In genomic region chr11:107840120-107840479, GRCh38 we compare ENCODE assay signal across 8 cellular contexts. TPM values are rescaled to one million over a fixed set of nuclear protein-coding genes. Genes with fewer than 3 reads are reported as not detected.
A peak's percentile ranks its signal among the peaks of the same experiment; 100 is the strongest.
DNase-seq lines count a peak whose midpoint lies in the region; ATAC-seq, FAIRE-seq and TF ChIP-seq lines count a peak whose summit lies in the region.

No MANE protein-coding gene starts in this region.

- TF ChIP-seq CTCF in A549 (IDR thresholded peaks at IDR 0.05) = no peak
- no peak for TF ChIP-seq CTCF in psoas muscle (IDR thresholded peaks at IDR 0.05)

- H3K27me3 ChIP-seq in psoas muscle (ENCODE audit: insufficient read depth in 3 of 3, low read length in 2 of 3) = no peaks in the 10 kb centered on the region

- no peak for TF ChIP-seq RAD21 in A549 (conservative IDR thresholded peaks at IDR 0.05 in 1 of 2, IDR thresholded peaks at IDR 0.05 in 1 of 2)

- no peak for TF ChIP-seq EP300 in A549 (IDR thresholded peaks at IDR 0.05)

- intact Hi-C loops in psoas muscle (cut with DNase I) = no loop called here

- peaks cover 60% of the 10 kb centered on the region for H3K4me1 ChIP-seq in A549
- H3K4me1 ChIP-seq in psoas muscle = peaks cover 4% of the 10 kb centered on the region

- H3K9me3 ChIP-seq in A549 (no peaks in the 10 kb centered on the region), psoas muscle (no peaks in the 10 kb centered on the region)

- WGBS in A549 (ENCODE audit: missing lambda C conversion rate) = 0% methylated on average over 2 of the region's 2 CpGs
- 17 to 44% (median 22%) methylated on average over 2 of the region's 2 CpGs for WGBS in psoas muscle, 3 donors

- H3K4me3 ChIP-seq in A549 (peak overlapping the region; percentile 33), psoas muscle (no peak overlapping the region)

- TF ChIP-seq POLR2A in A549 (IDR thresholded peaks at IDR 0.05; ENCODE audit: low read length) = no peak

- DNase-seq in A549 (ENCODE audit: low read depth in 1 of 2, low spot score in 1 of 2) (peak in 1 of 2 experiments; percentile 41), cerebellar cortex (ENCODE audit: low spot score) (peak; percentile 32), psoas muscle (no peak), glomerular visceral epithelial cell (ENCODE audit: extremely low spot score) (no peak), cerebellum (ENCODE audit: low spot score) (no peak), midbrain (lab: John Stamatoyannopoulos, UW) (no peak)

- peak overlapping the region; percentile 98 for H3K4me2 ChIP-seq in A549

- POLR2A ChIA-PET in A549 (lab: Yijun Ruan, JAX) = no interaction called here

- H3K36me3 ChIP-seq in psoas muscle (ENCODE audit: insufficient read depth in 1 of 2, low read depth in 1 of 2) = no peaks in the 10 kb centered on the region

- CTCF ChIA-PET in A549 (lab: Yijun Ruan, JAX) = interaction anchor here (1.6 kb wide), 1 partner anchor 14 kb away, joined by 5 read pairs; no protein-coding TSS in a partner anchor

- ATAC-seq in A549 (peak; percentile 74 to 81), GM19023 (IDR thresholded peaks at IDR 0.05; ENCODE audit: unreplicated experiment) (peak; percentile 18), HG03571 (IDR thresholded peaks at IDR 0.05; ENCODE audit: unreplicated experiment) (peak; percentile 19), psoas muscle (peak; percentile 29 to 44 (median 42))

- H3K27ac ChIP-seq in A549 = peak overlapping the region; percentile 94
- H3K27ac ChIP-seq in psoas muscle = peak overlapping the region; percentile 77

- no peak for FAIRE-seq in A549 (lab: Jason Lieb, UNC)

TF ChIP-seq in A549, 52 proteins besides CTCF, POLR2A, EP300 and RAD21:
- TF ChIP-seq TP53 (CRISPR knock-in tag; IDR thresholded peaks at IDR 0.05) (no peak), REST (IDR thresholded peaks at IDR 0.05) (no peak), ESRRA (IDR thresholded peaks at IDR 0.05; ENCODE audit: borderline replicate concordance, low read length) (no peak), EHF (CRISPR knock-in tag; IDR thresholded peaks at IDR 0.05) (no peak), POLR2AphosphoS2 (conservative IDR thresholded peaks at IDR 0.05; ENCODE audit: low read length) (no peak), CHD2 (IDR thresholded peaks at IDR 0.05; ENCODE audit: low read length, partially characterized antibody) (no peak), MYC (IDR thresholded peaks at IDR 0.05; ENCODE audit: borderline replicate concordance, low read length) (no peak), SMC3 (IDR thresholded peaks at IDR 0.05) (no peak), FOXS1 (CRISPR knock-in tag; IDR thresholded peaks at IDR 0.05) (no peak), FOSL2 (IDR thresholded peaks at IDR 0.05) (no peak), FOSL2 (CRISPR knock-in tag; IDR thresholded peaks at IDR 0.05) (no peak), MAZ (IDR thresholded peaks at IDR 0.05; ENCODE audit: borderline replicate concordance, low read depth, low read length) (no peak), HEYL (CRISPR knock-in tag; IDR thresholded peaks at IDR 0.05) (no peak), ZC3H11A (IDR thresholded peaks at IDR 0.05) (no peak), RNF2 (IDR thresholded peaks at IDR 0.05; ENCODE audit: borderline replicate concordance, low read depth) (no peak), HES2 (IDR thresholded peaks at IDR 0.05) (no peak), JUN (IDR thresholded peaks at IDR 0.05) (no peak), EHMT2 (IDR thresholded peaks at IDR 0.05; ENCODE audit: low read depth) (no peak), HDAC2 (IDR thresholded peaks at IDR 0.05) (no peak)
TF ChIP-seq in A549: peak in this region for 0.

RNA-seq across cellular contexts. Expression of gene SLC35F2, which starts 18.5 kb away (rescaled TPM):
- polyA plus RNA-seq in A549 (2011; rRNA removed) (27.0 and 30.0 TPM in 2 replicates), A549 (2017; fragmentation: RNase III; extraction: RNeasy Plus Mini Kit Qiagen cat#74134 plus additional on column Dnase treatment) (32.4 to 33.6 TPM (median 32.8 TPM) in 3 replicates), psoas muscle (under 1 TPM; 0.37 to 0.70 (median 0.43) TPM)
- polyA plus RNA-seq in A549 (2012; cell fraction: cytosol; rRNA removed) = 12.6 and 15.7 TPM in 2 replicates
- 7.3 and 11.4 TPM in 2 replicates for polyA plus RNA-seq in A549 (2012; cell fraction: nucleus; rRNA removed)
- 31.9 and 34.6 TPM in 2 replicates for polyA minus RNA-seq in A549 (2011; rRNA and poly(A)+ RNA removed)
- total RNA-seq in psoas muscle (1 to 10 TPM in 3 of 4 donors, under 1 TPM in 1; 0.53 to 1.7 (median 1.1) TPM), cerebellum (6.3 TPM)

Comparison
In these comparisons a context has a peak if more than half of its experiments do, and no peak if none do; other contexts are left out.
1. ATAC-seq: peak in every context shown above with its lines; median percentile 78 in A549; 42 in psoas muscle; 19 in HG03571; 18 in GM19023.